9 cellular contexts compared by ENCODE assay signal in the genomic region with DNA sequence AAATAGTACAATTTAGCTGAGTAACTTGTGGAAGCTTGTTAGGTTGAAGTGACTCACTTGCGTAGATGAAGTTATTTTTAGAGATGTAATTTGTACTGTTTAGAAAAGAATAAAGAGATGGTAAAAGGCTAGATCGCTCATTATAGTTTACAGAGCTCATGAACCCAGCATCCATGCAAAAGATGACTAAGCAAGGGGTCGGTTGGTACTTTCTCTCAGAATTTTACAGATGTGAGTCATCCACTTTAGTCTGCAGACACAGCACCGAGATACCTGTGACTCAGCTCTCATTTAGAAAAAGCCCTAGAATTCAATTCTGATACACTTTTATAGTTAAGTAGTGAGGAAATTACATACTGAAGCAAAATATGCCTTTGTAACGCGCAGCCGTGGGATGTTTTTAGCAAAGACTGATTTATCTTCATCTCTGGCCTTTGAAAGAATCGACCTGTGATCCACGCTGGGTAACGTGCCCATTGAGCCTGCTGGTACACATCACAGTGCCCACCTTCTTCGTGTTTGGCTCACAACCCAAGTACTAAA.
DNase-seq lines count a peak whose midpoint lies in the region; ATAC-seq and TF ChIP-seq lines count a peak whose summit lies in the region.
"Had no signal": no experiment of that assay in that cellular context is flagged by ENCODE, and none has a peak within 500 bp of the region (broad histone marks: within the 10 kb centered on the region; RNA-seq: fewer than 3 reads in every experiment).

No MANE protein-coding gene starts in this region.

- no peak overlapping the region for H3K4me3 ChIP-seq in retinal pigment epithelial cell (ENCODE audit: low read length)
- no peak overlapping the region for H3K4me3 ChIP-seq in body of pancreas
- no peak overlapping the region for H3K4me3 ChIP-seq in testis

- H3K4me1 ChIP-seq in body of pancreas, result no peaks in the 10 kb centered on the region
- H3K4me1 ChIP-seq in testis, result no peaks in the 10 kb centered on the region

- intact Hi-C loops in body of pancreas (cut with DNase I), result no loop called here
- intact Hi-C loops in testis (cut with DNase I; ENCODE audit: low total_unique reads), result no loop called here

- 87 to 88% methylated on average over 11 of the region's 11 CpGs for WGBS in body of pancreas, 2 donors
- 77 to 88% methylated on average over 11 of the region's 11 CpGs for WGBS in testis, 2 donors

- H3K9me3 ChIP-seq in body of pancreas (no peaks in the 10 kb centered on the region), testis (no peaks in the 10 kb centered on the region)

- H3K9me3 Mint-ChIP-seq in mesothelial cell of epicardium, result no peaks in the 10 kb centered on the region
- H3K9me3 Mint-ChIP-seq: naive B cell had no signal

- no peak overlapping the region for H3K4me3 Mint-ChIP-seq in mesothelial cell of epicardium
- H3K4me3 Mint-ChIP-seq: naive B cell had no signal

- peaks cover 15% of the 10 kb centered on the region for H3K4me1 Mint-ChIP-seq in mesothelial cell of epicardium

- no peaks in the 10 kb centered on the region for H3K36me3 ChIP-seq in body of pancreas (replicated peaks in 1 of 2; ENCODE audit: insufficient read depth in 1 of 2, low read depth in 2 of 2)
- no peaks in the 10 kb centered on the region for H3K36me3 ChIP-seq in testis (ENCODE audit: low read depth, missing control alignments)

- no peak for TF ChIP-seq CTCF in retinal pigment epithelial cell (conservative IDR thresholded peaks at IDR 0.05; ENCODE audit: low read depth, low read length)
- TF ChIP-seq CTCF in body of pancreas (IDR thresholded peaks at IDR 0.05), result no peak
- TF ChIP-seq CTCF in testis (IDR thresholded peaks at IDR 0.05), result no peak
- no peak for TF ChIP-seq CTCF in mesothelial cell of epicardium (IDR thresholded peaks at IDR 0.05; ENCODE audit: unreplicated experiment)

- no peak for TF ChIP-seq POLR2A in body of pancreas (IDR thresholded peaks at IDR 0.05)
- TF ChIP-seq POLR2A in testis (IDR thresholded peaks at IDR 0.05), result no peak

- no peak overlapping the region for H3K27ac Mint-ChIP-seq in mesothelial cell of epicardium

- no peaks in the 10 kb centered on the region for H3K27me3 Mint-ChIP-seq in mesothelial cell of epicardium (ENCODE audit: low read depth)
- H3K27me3 Mint-ChIP-seq: naive B cell had no signal

- ATAC-seq in body of pancreas, result no peak

- peak overlapping the region; percentile 96 for H3K27ac ChIP-seq in epithelial cell of prostate
- no peak overlapping the region for H3K27ac ChIP-seq in body of pancreas
- no peak overlapping the region for H3K27ac ChIP-seq in testis

- peaks cover 7% of the 10 kb centered on the region for H3K36me3 Mint-ChIP-seq in mesothelial cell of epicardium

- DNase-seq in Daoy (ENCODE audit: low read depth), result peak; percentile 94
- peak; percentile 99 for DNase-seq in HCEC 1CT
- peak; percentile 21 for DNase-seq in SHP77 treated with DMSO at 0.1 percent for 48 hours (lab: John Stamatoyannopoulos, UW)
- peak; percentile 88 for DNase-seq in epithelial cell of prostate (ENCODE audit: low read depth, low spot score)
- peak; percentile 97 for DNase-seq in retinal pigment epithelial cell (ENCODE audit: low read depth)
- DNase-seq in body of pancreas, result no peak
- DNase-seq in testis, result no peak
- DNase-seq in mesothelial cell of epicardium (ENCODE audit: low spot score in 2 of 2, unreplicated experiment in 2 of 2), result no peak
- DNase-seq: naive B cell had no signal

- H3K27me3 ChIP-seq in body of pancreas (no peaks in the 10 kb centered on the region), testis (no peaks in the 10 kb centered on the region)

Comparison
In these comparisons a context has a peak if more than half of its experiments do, and no peak if none do; other contexts are left out.
1. DNase-seq: peak in Daoy (single experiment), HCEC 1CT (single experiment), SHP77 treated with DMSO at 0.1 percent for 48 hours (single experiment), epithelial cell of prostate (single experiment) and retinal pigment epithelial cell (single experiment); none in body of pancreas (0 of 4), testis (single experiment) and mesothelial cell of epicardium (0 of 2).